ENCODE assay signal across 1 cellular context in the genomic region with DNA sequence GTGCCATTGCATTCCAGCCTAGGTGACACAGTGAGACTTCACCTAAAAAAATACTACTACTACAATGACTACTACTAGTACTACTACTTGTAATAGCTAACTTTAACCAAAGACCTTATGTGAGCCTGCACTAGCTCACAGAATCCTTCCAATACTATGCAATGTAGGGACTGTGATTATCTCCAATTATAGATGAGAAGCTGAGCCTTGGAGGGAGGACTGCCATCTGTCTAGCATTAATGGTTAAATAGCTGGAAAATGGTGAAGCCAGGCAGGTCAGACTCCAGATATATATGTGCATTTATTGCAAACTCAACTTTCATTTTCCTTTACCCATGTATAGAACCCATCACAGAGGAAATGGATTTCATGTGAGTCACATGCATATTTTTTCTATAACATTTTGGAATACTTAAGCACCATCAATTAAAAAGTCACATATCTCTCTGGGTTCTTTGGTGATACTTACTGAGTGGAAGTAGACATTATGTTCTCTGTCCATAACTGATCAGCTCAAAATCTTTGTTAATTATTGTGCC.
TF ChIP-seq lines count a peak whose summit lies in the region.

No MANE protein-coding gene starts in this region.

TF ChIP-seq in SK-N-SH treated with all-trans-retinoic acid at 6 μM for 48 hours, 23 proteins besides CTCF, POLR2A, EP300 and RAD21 (continued from another document):
- TF ChIP-seq CSRNP3 (CRISPR knock-in tag; IDR thresholded peaks at IDR 0.05) (no peak), ZFP30 (CRISPR knock-in tag; IDR thresholded peaks at IDR 0.05) (no peak), CREB5 (CRISPR knock-in tag; IDR thresholded peaks at IDR 0.05; ENCODE audit: low read depth) (no peak), ISL1 (CRISPR knock-in tag; IDR thresholded peaks at IDR 0.05) (no peak), TCF4 (CRISPR knock-in tag; IDR thresholded peaks at IDR 0.05; ENCODE audit: borderline replicate concordance) (no peak)
- TF ChIP-seq, protein P1, sequence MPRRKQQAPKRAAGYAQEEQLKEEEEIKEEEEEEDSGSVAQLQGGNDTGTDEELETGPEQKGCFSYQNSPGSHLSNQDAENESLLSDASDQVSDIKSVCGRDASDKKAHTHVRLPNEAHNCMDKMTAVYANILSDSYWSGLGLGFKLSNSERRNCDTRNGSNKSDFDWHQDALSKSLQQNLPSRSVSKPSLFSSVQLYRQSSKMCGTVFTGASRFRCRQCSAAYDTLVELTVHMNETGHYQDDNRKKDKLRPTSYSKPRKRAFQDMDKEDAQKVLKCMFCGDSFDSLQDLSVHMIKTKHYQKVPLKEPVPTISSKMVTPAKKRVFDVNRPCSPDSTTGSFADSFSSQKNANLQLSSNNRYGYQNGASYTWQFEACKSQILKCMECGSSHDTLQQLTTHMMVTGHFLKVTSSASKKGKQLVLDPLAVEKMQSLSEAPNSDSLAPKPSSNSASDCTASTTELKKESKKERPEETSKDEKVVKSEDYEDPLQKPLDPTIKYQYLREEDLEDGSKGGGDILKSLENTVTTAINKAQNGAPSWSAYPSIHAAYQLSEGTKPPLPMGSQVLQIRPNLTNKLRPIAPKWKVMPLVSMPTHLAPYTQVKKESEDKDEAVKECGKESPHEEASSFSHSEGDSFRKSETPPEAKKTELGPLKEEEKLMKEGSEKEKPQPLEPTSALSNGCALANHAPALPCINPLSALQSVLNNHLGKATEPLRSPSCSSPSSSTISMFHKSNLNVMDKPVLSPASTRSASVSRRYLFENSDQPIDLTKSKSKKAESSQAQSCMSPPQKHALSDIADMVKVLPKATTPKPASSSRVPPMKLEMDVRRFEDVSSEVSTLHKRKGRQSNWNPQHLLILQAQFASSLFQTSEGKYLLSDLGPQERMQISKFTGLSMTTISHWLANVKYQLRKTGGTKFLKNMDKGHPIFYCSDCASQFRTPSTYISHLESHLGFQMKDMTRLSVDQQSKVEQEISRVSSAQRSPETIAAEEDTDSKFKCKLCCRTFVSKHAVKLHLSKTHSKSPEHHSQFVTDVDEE (CRISPR knock-in tag; IDR thresholded peaks at IDR 0.05), result no peak
